26 cellular contexts compared by ENCODE assay signal in the genomic region with DNA sequence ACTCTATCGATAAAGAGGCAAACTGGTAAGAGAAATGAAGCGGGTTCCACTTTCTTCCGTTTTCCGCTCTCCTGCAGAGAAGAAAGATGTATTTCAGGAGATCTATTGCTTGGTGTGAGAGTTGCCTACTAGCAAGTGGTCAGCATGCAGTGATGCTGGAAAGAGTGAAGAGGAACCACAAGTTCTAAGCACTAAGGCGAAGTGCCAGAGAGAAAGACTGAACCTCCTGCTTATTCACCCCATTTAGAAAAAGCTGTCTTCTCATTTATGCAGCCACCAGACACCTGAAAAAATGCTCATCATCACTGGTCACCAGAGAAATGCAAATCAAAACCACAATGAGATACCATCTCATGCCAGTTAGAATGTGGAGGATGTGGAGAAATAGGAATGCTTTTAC.
DNase-seq lines count a peak whose midpoint lies in the region; ATAC-seq and TF ChIP-seq lines count a peak whose summit lies in the region.
"Had no signal": no experiment of that assay in that cellular context is flagged by ENCODE, and none has a peak within 500 bp of the region (broad histone marks: within the 10 kb centered on the region; RNA-seq: fewer than 3 reads in every experiment).

No MANE protein-coding gene starts in this region.

- no peaks in the 10 kb centered on the region for H3K9me3 ChIP-seq in GM23248 (ENCODE audit: low read depth)
- no peaks in the 10 kb centered on the region for H3K9me3 ChIP-seq in neural progenitor cell (ENCODE audit: low read depth)
- H3K9me3 ChIP-seq: A549, SJCRH30 had no signal

- H3K4me1 ChIP-seq in GM23248 (ENCODE audit: insufficient read depth) (peaks cover 25% of the 10 kb centered on the region), neural progenitor cell (no peaks in the 10 kb centered on the region)
- H3K4me1 ChIP-seq: A549 had no signal

- WGBS in GM23248 (ENCODE audit: low coverage in 1 of 2, low lambda C conversion rate in 2 of 2, missing lambda C conversion rate in 2 of 2), 2 experiments, result 81 to 83% methylated on average over 5 of the region's 5 CpGs

- no peak for ATAC-seq in left ventricle myocardium superior
- ATAC-seq: A549, Right ventricle myocardium inferior had no signal

- no peak for TF ChIP-seq CTCF in neural progenitor cell (IDR thresholded peaks at IDR 0.05)

- H3K27me3 Mint-ChIP-seq in neural progenitor cell (ENCODE audit: insufficient read depth, low read depth), result peaks cover 4% of the 10 kb centered on the region
- H3K27me3 Mint-ChIP-seq in activated CD4-positive, alpha-beta T cell treated with anti-CD3 and anti-CD28 coated beads, Interleukin-2, amount 10 ng/mL, durations not matched to agents 24 days and 14 days, result no peaks in the 10 kb centered on the region
- H3K27me3 Mint-ChIP-seq: CD4-positive, alpha-beta memory T cell; IgD-negative memory B cell had no signal

- H3K27ac ChIP-seq in GM23248 (no peak overlapping the region), neural progenitor cell (no peak overlapping the region)
- H3K27ac ChIP-seq: A549, KMS-11, PC-9 had no signal

- no peaks in the 10 kb centered on the region for H4K20me1 ChIP-seq in GM23248 (ENCODE audit: insufficient read depth)
- H4K20me1 ChIP-seq in neural progenitor cell (ENCODE audit: low read depth), result no peaks in the 10 kb centered on the region

- no peaks in the 10 kb centered on the region for H3K9me2 ChIP-seq in GM23248 (ENCODE audit: insufficient read depth)

- in situ Hi-C loops in GM23248 (cut with MboI), result no loop called here

- H3K27me3 ChIP-seq in GM23248 (replicated peaks; ENCODE audit: insufficient read depth) (0 out of 2 replicates have a peak, but pooled peaks cover 9% of the 10 kb centered on the region), neural progenitor cell (no peaks in the 10 kb centered on the region)
- H3K27me3 ChIP-seq: SJCRH30 had no signal

- peak overlapping the region; percentile 25 for H3K27ac Mint-ChIP-seq in neural progenitor cell
- no peak overlapping the region for H3K27ac Mint-ChIP-seq in activated CD4-positive, alpha-beta T cell treated with anti-CD3 and anti-CD28 coated beads, Interleukin-2, amount 10 ng/mL, durations not matched to agents 24 days and 14 days
- H3K27ac Mint-ChIP-seq: CD4-positive, alpha-beta memory T cell; IgD-negative memory B cell had no signal

- H3F3A ChIP-seq in GM23248 (ENCODE audit: insufficient read depth) (peaks cover 10% of the 10 kb centered on the region), neural progenitor cell (ENCODE audit: low read depth) (no peaks in the 10 kb centered on the region)

- H3K9me3 Mint-ChIP-seq in neural progenitor cell, result no peaks in the 10 kb centered on the region
- H3K9me3 Mint-ChIP-seq in activated CD4-positive, alpha-beta T cell treated with anti-CD3 and anti-CD28 coated beads, Interleukin-2, amount 10 ng/mL, durations not matched to agents 24 days and 14 days, result no peaks in the 10 kb centered on the region

- DNase-seq in GM23248 (peak; percentile 20), M059J (ENCODE audit: low read depth) (peak; percentile 4), astrocyte of the hippocampus (ENCODE audit: low read depth, low spot score) (peak; percentile 34), neural progenitor cell (ENCODE audit: low spot score) (no peak), left ventricle myocardium superior (no peak), anterior cingulate cortex (lab: John Stamatoyannopoulos, UW) (no peak)
- no peak for DNase-seq in activated CD4-positive, alpha-beta T cell treated with anti-CD3 and anti-CD28 coated beads, Interleukin-2, amount 10 ng/mL, durations not matched to agents 24 days and 14 days
- DNase-seq: C1 segment of cervical spinal cord; CD4-positive, alpha-beta memory T cell; COR-L47; DMS53; H7; MV-4-11; NCI-H1105 treated with DMSO at 0.1 percent for 48 hours; NCI-H146; NCI-H2029; NCI-H446 treated with DMSO at 0.1 percent for 48 hours; NCI-H526; NCI-H82; NK-92 treated with Interleukin-12 subunit alpha and Interleukin-12 subunit beta, amount 100 ng/mL, for 24 hours; PC-9; SJCRH30 had no signal

- H3K4me3 ChIP-seq in GM23248, result no peak overlapping the region
- no peak overlapping the region for H3K4me3 ChIP-seq in neural progenitor cell
- H3K4me3 ChIP-seq: A549, PC-9, SJCRH30 had no signal

- H3K4me1 Mint-ChIP-seq in neural progenitor cell, result no peaks in the 10 kb centered on the region
- no peaks in the 10 kb centered on the region for H3K4me1 Mint-ChIP-seq in activated CD4-positive, alpha-beta T cell treated with anti-CD3 and anti-CD28 coated beads, Interleukin-2, amount 10 ng/mL, durations not matched to agents 24 days and 14 days
- H3K4me1 Mint-ChIP-seq: CD4-positive, alpha-beta memory T cell; IgD-negative memory B cell had no signal

- H3K4me3 Mint-ChIP-seq in neural progenitor cell, result no peak overlapping the region
- H3K4me3 Mint-ChIP-seq in activated CD4-positive, alpha-beta T cell treated with anti-CD3 and anti-CD28 coated beads, Interleukin-2, amount 10 ng/mL, durations not matched to agents 24 days and 14 days, result no peak overlapping the region
- H3K4me3 Mint-ChIP-seq: CD4-positive, alpha-beta memory T cell; IgD-negative memory B cell had no signal

- H3K4me2 ChIP-seq in GM23248 (ENCODE audit: unreplicated experiment) (no peak overlapping the region), neural progenitor cell (no peak overlapping the region)
- H3K4me2 ChIP-seq: A549, KMS-11, PC-9 had no signal

- no peak overlapping the region for H2AFZ ChIP-seq in GM23248
- H2AFZ ChIP-seq in neural progenitor cell (replicated peaks), result no peak overlapping the region
- H2AFZ ChIP-seq: PC-9 had no signal

- H3K79me2 ChIP-seq in GM23248 (ENCODE audit: insufficient read depth), result no peaks in the 10 kb centered on the region
- H3K79me2 ChIP-seq in neural progenitor cell (ENCODE audit: low read depth), result no peaks in the 10 kb centered on the region

- H3K36me3 ChIP-seq in GM23248 (ENCODE audit: low read depth), result no peaks in the 10 kb centered on the region
- H3K36me3 ChIP-seq in neural progenitor cell, result no peaks in the 10 kb centered on the region
- H3K36me3 ChIP-seq: SJCRH30 had no signal

- no peak overlapping the region for H3K9ac ChIP-seq in GM23248
- H3K9ac ChIP-seq in neural progenitor cell, result no peak overlapping the region
- H3K9ac ChIP-seq: KMS-11 had no signal

- no peaks in the 10 kb centered on the region for H3K36me3 Mint-ChIP-seq in neural progenitor cell
- no peaks in the 10 kb centered on the region for H3K36me3 Mint-ChIP-seq in activated CD4-positive, alpha-beta T cell treated with anti-CD3 and anti-CD28 coated beads, Interleukin-2, amount 10 ng/mL, durations not matched to agents 24 days and 14 days (ENCODE audit: low read depth)
- H3K36me3 Mint-ChIP-seq: CD4-positive, alpha-beta memory T cell; IgD-negative memory B cell had no signal

- intact Hi-C loops in left ventricle myocardium superior (cut with micrococcal nuclease), result no loop called here
- intact Hi-C loops in activated CD4-positive, alpha-beta T cell treated with anti-CD3 and anti-CD28 coated beads, Interleukin-2, amount 10 ng/mL, durations not matched to agents 24 days and 14 days (cut with micrococcal nuclease), result no loop called here

Comparison
In these comparisons a context has a peak if more than half of its experiments do, and no peak if none do; other contexts are left out.
1. DNase-seq: peak in GM23248 (single experiment), M059J (single experiment) and astrocyte of the hippocampus (single experiment); none in neural progenitor cell (single experiment), left ventricle myocardium superior (single experiment), activated CD4-positive, alpha-beta T cell treated with anti-CD3 and anti-CD28 coated beads, Interleukin-2, amount 10 ng/mL, durations not matched to agents 24 days and 14 days (single experiment) and anterior cingulate cortex (0 of 58).